ENCODE assay signal across 8 cellular contexts in genomic region chrX:108224727-108225455, GRCh38.
DNase-seq lines count a peak whose midpoint lies in the region; ATAC-seq and TF ChIP-seq lines count a peak whose summit lies in the region.

No MANE protein-coding gene starts in this region.

- no peak overlapping the region for H3K27ac ChIP-seq in colonic mucosa

- intact Hi-C loops in Right ventricle myocardium superior (cut with DNase I): no loop called here
- intact Hi-C loops in Right ventricle myocardium inferior (cut with DNase I): loop anchor here (2.0 to 10.0 kb wide), 2 partner anchors 220 to 312 kb away; no protein-coding TSS in a partner anchor
- intact Hi-C loops in colonic mucosa (cut with DNase I): no loop called here

- H3K9me3 ChIP-seq in colonic mucosa: no peaks in the 10 kb centered on the region

- peak overlapping the region; percentile 10 for H3K27ac Mint-ChIP-seq in mesothelial cell of epicardium
- no peak overlapping the region for H3K27ac Mint-ChIP-seq in activated T-helper 17 cell treated with anti-CD3 and anti-CD28 coated beads, Interleukin-2, amount 50 U/mL, for 72 hours

- peaks cover 2% of the 10 kb centered on the region for H3K36me3 Mint-ChIP-seq in mesothelial cell of epicardium
- no peaks in the 10 kb centered on the region for H3K36me3 Mint-ChIP-seq in activated T-helper 17 cell treated with anti-CD3 and anti-CD28 coated beads, Interleukin-2, amount 50 U/mL, for 72 hours (ENCODE audit: low read depth)

- H3K4me1 ChIP-seq in colonic mucosa: no peaks in the 10 kb centered on the region

- no peaks in the 10 kb centered on the region for H3K27me3 Mint-ChIP-seq in mesothelial cell of epicardium (ENCODE audit: low read depth)
- peaks cover 4% of the 10 kb centered on the region for H3K27me3 Mint-ChIP-seq in activated T-helper 17 cell treated with anti-CD3 and anti-CD28 coated beads, Interleukin-2, amount 50 U/mL, for 72 hours

- ATAC-seq in Right ventricle myocardium superior (ENCODE audit: poor library complexity) (peak; percentile 56), Right ventricle myocardium inferior (no peak), HG02763 (IDR thresholded peaks at IDR 0.05; ENCODE audit: unreplicated experiment) (peak; percentile 54), HG02840 (IDR thresholded peaks at IDR 0.05; ENCODE audit: low FRiP score, unreplicated experiment) (no peak)
- no peak for ATAC-seq in activated T-helper 17 cell treated with anti-CD3 and anti-CD28 coated beads, Interleukin-2, amount 50 U/mL, for 72 hours (replicated peaks)

- H3K36me3 ChIP-seq in colonic mucosa: no peaks in the 10 kb centered on the region

- no peak overlapping the region for H3K4me3 ChIP-seq in colonic mucosa

- peak; percentile 36 for TF ChIP-seq CTCF in colonic mucosa (IDR thresholded peaks at IDR 0.05)
- peak; percentile 61 for TF ChIP-seq CTCF in mesothelial cell of epicardium (IDR thresholded peaks at IDR 0.05; ENCODE audit: unreplicated experiment)

- peaks cover 25% of the 10 kb centered on the region for H3K4me1 Mint-ChIP-seq in mesothelial cell of epicardium
- no peaks in the 10 kb centered on the region for H3K4me1 Mint-ChIP-seq in activated T-helper 17 cell treated with anti-CD3 and anti-CD28 coated beads, Interleukin-2, amount 50 U/mL, for 72 hours

- no peak overlapping the region for H3K9ac ChIP-seq in colonic mucosa (ENCODE audit: low read depth in 2 of 2, low read length in 2 of 2)

- no peak overlapping the region for H3K4me3 Mint-ChIP-seq in mesothelial cell of epicardium
- no peak overlapping the region for H3K4me3 Mint-ChIP-seq in activated T-helper 17 cell treated with anti-CD3 and anti-CD28 coated beads, Interleukin-2, amount 50 U/mL, for 72 hours

- DNase-seq in Right ventricle myocardium superior (no peak), Right ventricle myocardium inferior (ENCODE audit: missing footprints) (no peak), NCI-H460 (ENCODE audit: extremely low read depth, low read depth) (peak; percentile 59), colonic mucosa (no peak), mesothelial cell of epicardium (ENCODE audit: low spot score in 2 of 2, unreplicated experiment in 2 of 2) (peak in 1 of 2 experiments; percentile 39)

- no peaks in the 10 kb centered on the region for H3K27me3 ChIP-seq in colonic mucosa

- H3K9me3 Mint-ChIP-seq in mesothelial cell of epicardium: no peaks in the 10 kb centered on the region
- no peaks in the 10 kb centered on the region for H3K9me3 Mint-ChIP-seq in activated T-helper 17 cell treated with anti-CD3 and anti-CD28 coated beads, Interleukin-2, amount 50 U/mL, for 72 hours

Comparison
In these comparisons a context has a peak if more than half of its experiments do, and no peak if none do; other contexts are left out.
1. ATAC-seq: peak in Right ventricle myocardium superior (single experiment) and HG02763 (single experiment); none in Right ventricle myocardium inferior (single experiment), activated T-helper 17 cell treated with anti-CD3 and anti-CD28 coated beads, Interleukin-2, amount 50 U/mL, for 72 hours (single experiment) and HG02840 (single experiment).